Comparison of ENCODE assay signal across 8 cellular contexts in the genomic region with DNA sequence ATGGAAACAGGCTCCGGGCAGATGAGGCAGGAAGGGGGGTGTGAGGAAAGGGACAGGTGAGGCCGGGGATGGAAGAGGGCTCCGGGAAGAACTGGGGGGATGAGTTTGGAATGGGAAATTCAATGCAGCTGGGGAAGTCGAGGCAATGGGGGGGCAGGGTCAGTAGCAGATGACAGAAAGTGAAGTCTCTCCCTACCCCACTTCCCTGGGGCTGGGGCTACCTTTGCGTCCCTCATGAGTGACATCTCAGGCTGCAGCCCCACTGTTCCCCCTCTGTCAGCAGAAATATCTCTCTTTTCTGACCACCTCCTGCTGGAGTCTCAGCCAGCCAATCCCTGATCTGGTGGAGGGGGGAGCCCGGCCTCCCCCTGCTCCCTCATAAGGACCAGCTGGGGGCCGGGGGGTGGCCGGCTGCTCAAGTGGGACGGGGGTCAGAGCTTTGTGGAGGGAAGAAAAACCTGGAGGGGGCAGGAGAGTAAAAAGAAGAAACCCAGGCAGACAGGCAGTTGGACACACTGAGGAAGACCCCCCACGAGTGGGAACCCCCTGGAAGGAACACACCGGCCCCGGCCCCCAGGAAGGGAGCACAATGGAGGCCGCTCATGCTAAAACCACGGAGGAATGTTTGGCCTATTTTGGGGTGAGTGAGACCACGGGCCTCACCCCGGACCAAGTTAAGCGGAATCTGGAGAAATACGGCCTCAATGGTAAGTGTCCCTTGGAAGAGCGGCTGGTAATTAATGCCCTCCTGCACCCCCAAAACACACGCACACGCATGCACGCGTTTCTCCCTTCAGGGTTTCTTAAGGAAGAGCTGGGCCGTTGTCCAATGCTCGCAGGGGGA. TPM values are rescaled to one million over a fixed set of nuclear protein-coding genes. Genes with fewer than 3 reads are reported as not detected.
DNase-seq lines count a peak whose midpoint lies in the region; TF ChIP-seq lines count a peak whose summit lies in the region.

A gene (plus strand): TSS at position 406 of the 844 bp plus-strand sequence. CDS start 184 bp downstream, at position 590.

- peaks cover 2% of the 10 kb centered on the region for H3K27me3 Mint-ChIP-seq in activated T-helper 2 cell treated with anti-CD3 and anti-CD28 coated beads, Interferon-gamma antibody, Interleukin-2, Interleukin-4, amounts not matched to agents 10 μg/mL and 5 μg/mL and 100 μg/mL, durations not matched to agents 14 hours and 24 hours and 36 hours (ENCODE audit: low read depth)
- peaks cover 0 to 1% (median 0%) of the 10 kb centered on the region in 3 donors for H3K27me3 Mint-ChIP-seq in immature natural killer cell (ENCODE audit: low read depth in 3 of 3)

- peaks cover 13% of the 10 kb centered on the region for H3K36me3 Mint-ChIP-seq in activated T-helper 2 cell treated with anti-CD3 and anti-CD28 coated beads, Interferon-gamma antibody, Interleukin-2, Interleukin-4, amounts not matched to agents 10 μg/mL and 5 μg/mL and 100 μg/mL, durations not matched to agents 14 hours and 24 hours and 36 hours (ENCODE audit: low read depth)
- no peaks in the 10 kb centered on the region for H3K36me3 Mint-ChIP-seq in immature natural killer cell

- peaks cover 14 to 20% (median 18%) of the 10 kb centered on the region in 4 donors for H3K4me1 ChIP-seq in stomach

- H3K9me3 Mint-ChIP-seq in activated T-helper 2 cell treated with anti-CD3 and anti-CD28 coated beads, Interferon-gamma antibody, Interleukin-2, Interleukin-4, amounts not matched to agents 10 μg/mL and 5 μg/mL and 100 μg/mL, durations not matched to agents 14 hours and 24 hours and 36 hours, result no peaks in the 10 kb centered on the region
- no peaks in the 10 kb centered on the region for H3K9me3 Mint-ChIP-seq in immature natural killer cell

- H3K4me3 Mint-ChIP-seq in activated T-helper 2 cell treated with anti-CD3 and anti-CD28 coated beads, Interferon-gamma antibody, Interleukin-2, Interleukin-4, amounts not matched to agents 10 μg/mL and 5 μg/mL and 100 μg/mL, durations not matched to agents 14 hours and 24 hours and 36 hours (ENCODE audit: low read depth), result peak within 1 kb of the TSS; percentile 89
- peak within 1 kb of the TSS; percentile 84 to 90 (median 87) for H3K4me3 Mint-ChIP-seq in immature natural killer cell

- peaks cover 5 to 22% (median 15%) of the 10 kb centered on the region in 4 donors for H3K36me3 ChIP-seq in stomach

- peak within 1 kb of the TSS; percentile 49 for H3K27ac Mint-ChIP-seq in activated T-helper 2 cell treated with anti-CD3 and anti-CD28 coated beads, Interferon-gamma antibody, Interleukin-2, Interleukin-4, amounts not matched to agents 10 μg/mL and 5 μg/mL and 100 μg/mL, durations not matched to agents 14 hours and 24 hours and 36 hours
- peak within 1 kb of the TSS in 3 of 6 donors; percentile 30 to 40 (median 35) for H3K27ac Mint-ChIP-seq in immature natural killer cell

- TF ChIP-seq POLR2A in stomach (IDR thresholded peaks at IDR 0.05), result no peak

- peaks cover 15% of the 10 kb centered on the region for H3K4me1 Mint-ChIP-seq in activated T-helper 2 cell treated with anti-CD3 and anti-CD28 coated beads, Interferon-gamma antibody, Interleukin-2, Interleukin-4, amounts not matched to agents 10 μg/mL and 5 μg/mL and 100 μg/mL, durations not matched to agents 14 hours and 24 hours and 36 hours (ENCODE audit: low read depth)
- H3K4me1 Mint-ChIP-seq in immature natural killer cell, result peaks cover 18 to 19% of the 10 kb centered on the region in 2 donors

- TF ChIP-seq EP300 in stomach (IDR thresholded peaks at IDR 0.05), result no peak

- peaks cover 0 to 32% (median 7%) of the 10 kb centered on the region in 3 donors for H3K27me3 ChIP-seq in stomach

- DNase-seq in NCI-H82 (lab: John Stamatoyannopoulos, UW) (peak; percentile 24), NCI-H82 treated with DMSO at 0.1 percent for 48 hours (lab: John Stamatoyannopoulos, UW; ENCODE audit: unreplicated experiment) (no peak), immature natural killer cell (no peak), stomach (no peak), NCI-H1105 (lab: John Stamatoyannopoulos, UW) (no peak), pons (ENCODE audit: low spot score) (no peak), amygdala (lab: John Stamatoyannopoulos, UW) (no peak)
- no peak for DNase-seq in activated T-helper 2 cell treated with anti-CD3 and anti-CD28 coated beads, Interferon-gamma antibody, Interleukin-2, Interleukin-4, amounts not matched to agents 10 μg/mL and 5 μg/mL and 100 μg/mL, durations not matched to agents 14 hours and 24 hours and 36 hours (ENCODE audit: low spot score)

- intact Hi-C loops in activated T-helper 2 cell treated with anti-CD3 and anti-CD28 coated beads, Interferon-gamma antibody, Interleukin-2, Interleukin-4, amounts not matched to agents 10 μg/mL and 5 μg/mL and 100 μg/mL, durations not matched to agents 14 hours and 24 hours and 36 hours (cut with micrococcal nuclease), result loop anchor here (2.0 kb wide), 1 partner anchor 16 kb away; a partner anchor contains a TSS
- intact Hi-C loops in stomach (cut with DNase I; ENCODE audit: low total_unique reads), result no loop called here

- TF ChIP-seq CTCF in stomach (IDR thresholded peaks at IDR 0.05), result no peak

- WGBS in stomach, 5 donors, result 65 to 75% (median 69%) methylated on average over 24 to 25 of the region's 25 CpGs

- H3K27ac ChIP-seq in stomach, result peak within 1 kb of the TSS in 3 of 5 donors; percentile 36 to 62 (median 41)

- no peaks in the 10 kb centered on the region for H3K9me3 ChIP-seq in stomach

- peak within 1 kb of the TSS; percentile 64 to 87 (median 69) for H3K4me3 ChIP-seq in stomach

RNA-seq across cellular contexts. Expression of the gene that starts here (rescaled TPM):
- total RNA-seq in activated T-helper 2 cell treated with anti-CD3 and anti-CD28 coated beads, Interferon-gamma antibody, Interleukin-2, Interleukin-4, amounts not matched to agents 10 μg/mL and 5 μg/mL and 100 μg/mL, durations not matched to agents 14 hours and 24 hours and 36 hours, result 1.8 and 3.1 TPM in 2 replicates
- polyA plus RNA-seq in immature natural killer cell (under 1 TPM in 1 of 3 donors, not detected in 2; 0.31 TPM), stomach (1 to 10 TPM in 1 of 3 donors, under 1 TPM in 2; 0.12 to 1.4 (median 0.85) TPM)
- total RNA-seq in stomach, result 10 to 100 TPM in 1 of 5 donors, 1 to 10 TPM in 1, under 1 TPM in 1, not detected in 2; 0.43 to 21.7 (median 3.6) TPM
